1 cellular context compared by ENCODE assay signal in genomic region chr13:97043302-97043701, GRCh38.
TF ChIP-seq lines count a peak whose summit lies in the region.

No MANE protein-coding gene starts in this region.

TF ChIP-seq in SK-N-SH, 30 proteins besides CTCF, POLR2A, EP300 and RAD21 (continued from another document):
- TF ChIP-seq IRF3 (IDR thresholded peaks at IDR 0.05; ENCODE audit: low read depth, low read length): no peak
- TF ChIP-seq SIN3A (IDR thresholded peaks at IDR 0.05; ENCODE audit: borderline replicate concordance, low read depth, low read length): no peak
